In the genomic region with DNA sequence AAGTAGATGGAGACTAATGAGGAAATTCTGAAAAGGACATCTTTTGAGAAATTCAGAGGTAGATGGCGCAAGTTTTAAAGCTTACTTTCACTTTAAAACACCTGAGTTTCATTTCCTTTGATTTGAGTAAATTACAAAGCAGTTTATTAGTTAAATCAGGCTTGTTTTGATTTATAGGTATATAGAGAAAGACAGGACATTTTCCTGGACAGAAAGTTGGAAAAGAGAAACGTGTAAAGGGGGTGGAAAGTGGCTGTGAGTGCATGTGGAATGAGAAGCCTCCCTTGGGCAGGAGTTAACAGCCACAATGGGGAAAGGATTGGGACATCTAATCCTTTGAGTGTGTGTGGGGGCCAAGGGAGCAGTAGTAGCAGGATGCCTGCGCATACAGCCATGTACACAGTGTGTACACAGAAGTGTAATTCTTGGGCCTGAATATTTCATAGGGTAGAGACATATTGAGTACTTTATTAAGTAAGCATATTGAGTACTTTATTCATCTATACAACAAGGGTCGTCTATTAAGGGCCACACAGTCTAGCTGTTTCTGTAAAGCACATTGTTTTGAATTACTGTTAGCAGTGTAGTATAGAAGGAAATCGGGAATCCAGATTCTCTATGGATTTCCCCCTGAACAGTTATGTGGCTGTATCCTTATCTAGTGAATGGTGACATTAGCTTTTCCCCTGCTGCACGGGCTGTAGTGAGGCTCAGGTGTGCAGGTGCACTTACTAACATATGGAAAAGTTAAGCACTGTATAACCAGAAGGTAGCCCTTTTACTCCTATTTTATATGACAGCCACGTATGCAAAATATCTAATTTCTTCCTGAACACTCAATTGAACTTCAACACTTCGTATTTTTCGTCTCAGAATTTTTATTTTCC, we compare ENCODE assay signal across 10 cellular contexts. TPM values are rescaled to one million over a fixed set of nuclear protein-coding genes. Genes with fewer than 3 reads are reported as not detected.
DNase-seq lines count a peak whose midpoint lies in the region; ATAC-seq, FAIRE-seq and TF ChIP-seq lines count a peak whose summit lies in the region.
"Had no signal": no experiment of that assay in that cellular context is flagged by ENCODE, and none has a peak within 500 bp of the region (broad histone marks: within the 10 kb centered on the region; RNA-seq: fewer than 3 reads in every experiment).

No MANE protein-coding gene starts in this region.

- H3K36me3 ChIP-seq in GM23338 (ENCODE audit: insufficient read depth) (no peaks in the 10 kb centered on the region), K562 (ENCODE audit: control insufficient read depth, insufficient read depth, low read length) (peaks cover 27% of the 10 kb centered on the region; the same call in 2 of the 3 replicates), lower lobe of right lung (peaks cover 28% of the 10 kb centered on the region)

- DNase-seq in GM23338 (ENCODE audit: low spot score) = no peak
- no peak for DNase-seq in K562 (ENCODE audit: extremely low read depth in 1 of 4, low spot score in 3 of 4)
- no peak for DNase-seq in lower lobe of right lung
- no peak for DNase-seq in pons (ENCODE audit: low spot score)
- DNase-seq: DMS153 had no signal

- TF ChIP-seq RAD21 in K562 (CRISPR knock-in tag; conservative IDR thresholded peaks at IDR 0.05 in 1 of 2, IDR thresholded peaks at IDR 0.05 in 1 of 2) = no peak

- H4K20me1 ChIP-seq in GM23338 (replicated peaks; ENCODE audit: insufficient read depth) = peaks cover 18% of the 10 kb centered on the region
- peaks cover 21% of the 10 kb centered on the region for H4K20me1 ChIP-seq in K562 (replicated peaks; ENCODE audit: control insufficient read depth, insufficient read depth, low read length)

- TF ChIP-seq CTCF in 22Rv1 (IDR thresholded peaks at IDR 0.05) = no peak
- no peak for TF ChIP-seq CTCF in GM23338 (conservative IDR thresholded peaks at IDR 0.05; ENCODE audit: low read depth in 2 of 2)
- TF ChIP-seq CTCF in K562 (IDR thresholded peaks at IDR 0.05 in 2 of 3, conservative IDR thresholded peaks at IDR 0.05 in 1 of 3; ENCODE audit: insufficient read depth in 2 of 3, low read depth in 1 of 3, low read length in 3 of 3) = no peak
- no peak for TF ChIP-seq CTCF in lower lobe of right lung (IDR thresholded peaks at IDR 0.05)

- in situ Hi-C loops in K562 (cut with MboI) = no loop called here

- TF ChIP-seq POLR2A in K562 (conservative IDR thresholded peaks at IDR 0.05) = no peak

- H3K9me2 ChIP-seq in GM23338 (ENCODE audit: insufficient read depth) = no peaks in the 10 kb centered on the region

- H3F3A ChIP-seq in GM23338 (replicated peaks; ENCODE audit: low read depth) = no peaks in the 10 kb centered on the region; the same call in 1 of the 2 replicates

- no peaks in the 10 kb centered on the region for H3K27me3 ChIP-seq in GM23338 (ENCODE audit: insufficient read depth)
- no peaks in the 10 kb centered on the region for H3K27me3 ChIP-seq in K562 (ENCODE audit: control insufficient read depth in 2 of 2, insufficient read depth in 2 of 2, low read length in 2 of 2)
- no peaks in the 10 kb centered on the region for H3K27me3 ChIP-seq in lower lobe of right lung (ENCODE audit: low read depth)

- no peak overlapping the region for H3K4me3 ChIP-seq in GM23338
- H3K4me3 ChIP-seq in K562 = no peak overlapping the region
- H3K4me3 ChIP-seq in lower lobe of right lung = peak overlapping the region; percentile 24

- H3K27ac ChIP-seq in 22Rv1 = peak overlapping the region; percentile 7; the same call in 1 of the 2 replicates
- no peak overlapping the region for H3K27ac ChIP-seq in GM23338 (ENCODE audit: low read depth)
- H3K27ac ChIP-seq in K562 (ENCODE audit: extremely low read depth, low read depth, low read length) = peak overlapping the region; percentile 34; the same call in 2 of the 3 replicates
- H3K27ac ChIP-seq in lower lobe of right lung = peak overlapping the region; percentile 85

- 64% methylated on average over 9 of the region's 9 CpGs for WGBS in K562 (ENCODE audit: insufficient coverage, low coverage, missing lambda C conversion rate)

- H3K36me3 Mint-ChIP-seq in GM23338 (ENCODE audit: low read depth) = peaks cover 25% of the 10 kb centered on the region

- H3K79me2 ChIP-seq in GM23338 (replicated peaks; ENCODE audit: insufficient read depth) (peaks cover 87% of the 10 kb centered on the region), K562 (ENCODE audit: control insufficient read depth, insufficient read depth, low read length) (peaks cover 81% of the 10 kb centered on the region)

- CTCF ChIA-PET in K562 (lab: Yijun Ruan, JAX; ENCODE audit: low intra/inter-chr PET ratio) = interaction anchor here (0.5 kb wide), 1 partner anchor 36 kb away, joined by 5 read pairs; no protein-coding TSS in a partner anchor

- H3K9me3 ChIP-seq in K562 (replicated peaks; ENCODE audit: control insufficient read depth, insufficient read depth, low read depth, low read length) = no peaks in the 10 kb centered on the region
- no peaks in the 10 kb centered on the region for H3K9me3 ChIP-seq in lower lobe of right lung

- no peak for ATAC-seq in GM23338
- ATAC-seq in K562 = peak; percentile 15; the same call in 1 of the 3 replicates
- peak; percentile 76 to 85 for ATAC-seq in lower lobe of right lung
- no peak for ATAC-seq in GM18907 (IDR thresholded peaks at IDR 0.05; ENCODE audit: unreplicated experiment)
- ATAC-seq in HG03378 (IDR thresholded peaks at IDR 0.05; ENCODE audit: unreplicated experiment) = no peak
- no peak for ATAC-seq in GM18511 (IDR thresholded peaks at IDR 0.05; ENCODE audit: unreplicated experiment)
- ATAC-seq: Panc1 had no signal

- no peak for TF ChIP-seq EP300 in K562 (IDR thresholded peaks at IDR 0.05; ENCODE audit: low read length)

- POLR2A ChIA-PET in K562 (lab: Yijun Ruan, JAX) = interaction anchor here (1.3 to 1.4 kb wide), 2 partner anchors 12 to 59 kb away, joined by 5 read pairs; no protein-coding TSS in a partner anchor

- BruUV-seq in K562 (replicated peaks; lab: Mats Ljungman, UMichigan) = no TSS peak

- H3K9ac ChIP-seq in K562 (ENCODE audit: insufficient read depth in 1 of 2, low read depth in 2 of 2, low read length in 2 of 2) = no peak overlapping the region

- FAIRE-seq in K562 (lab: Jason Lieb, UNC) = no peak

- H3K4me3 Mint-ChIP-seq in GM23338 = no peak overlapping the region

- intact Hi-C loops in K562 (cut with micrococcal nuclease) (no loop called here), lower lobe of right lung (cut with DNase I) (no loop called here)

- H2AFZ ChIP-seq in GM23338 (no peak overlapping the region), K562 (ENCODE audit: low read depth, low read length) (no peak overlapping the region)

- peak overlapping the region; percentile 12; the same call in 1 of the 2 replicates for H3K27ac Mint-ChIP-seq in GM23338

- peaks cover 3% of the 10 kb centered on the region for H3K27me3 Mint-ChIP-seq in GM23338 (ENCODE audit: insufficient read depth, low read depth, poor library complexity)

- H3K9me3 Mint-ChIP-seq in GM23338 = no peaks in the 10 kb centered on the region

- no peaks in the 10 kb centered on the region for H3K9me1 ChIP-seq in K562 (ENCODE audit: control insufficient read depth, insufficient read depth, low read length)

- peaks cover 43% of the 10 kb centered on the region for H3K4me1 Mint-ChIP-seq in GM23338

- H3K4me1 ChIP-seq in GM23338 (ENCODE audit: insufficient read depth) = peaks cover 32% of the 10 kb centered on the region
- peaks cover 7 to 34% of the 10 kb centered on the region in 2 experiments; a peak in 4 of 5 replicates for H3K4me1 ChIP-seq in K562 (replicated peaks in 1 of 2; ENCODE audit: control insufficient read depth in 2 of 2, insufficient read depth in 2 of 2, low read length in 2 of 2)
- H3K4me1 ChIP-seq in lower lobe of right lung = peaks cover 96% of the 10 kb centered on the region

- H3K4me2 ChIP-seq in GM23338 (no peak overlapping the region), K562 (ENCODE audit: insufficient read depth, low read length) (no peak overlapping the region)

TF ChIP-seq in K562, 482 proteins besides CTCF, POLR2A, EP300 and RAD21 (continues in another document):
- TF ChIP-seq FUS (optimal IDR thresholded peaks at IDR 0.05; ENCODE audit: low read depth, low read length) = no peak

RNA-seq across cellular contexts. Expression of a gene that starts 19.1 kb away (rescaled TPM):
- 69.7 and 75.8 TPM in 2 replicates for total RNA-seq in GM23338 (2014; rRNA removed; shearing (Covaris generic))
- polyA plus RNA-seq in GM23338 (2016; fragmentation: Nextera tagmentation; extraction: Ambion mirVana) (38.2 and 45.9 TPM in 2 replicates), K562 (2011; rRNA removed) (60.7 and 68.7 TPM in 2 replicates), K562 (2014; fragmentation: Illumina TruSeq; extraction: Trizol) (54.9 and 65.3 TPM in 2 replicates), K562 (2014; fragmentation: Nextera tagmentation; extraction: Ambion mirVana) (10 to 100 TPM; 10.1 to 18.2 TPM), K562 (2014; rRNA removed) (53.2 and 55.1 TPM in 2 replicates)
- 157 and 305 TPM in 2 replicates for total RNA-seq in K562 (2011; cell fraction: chromatin; rRNA removed; ENCODE audit: low replicate concordance)
- 86.7 and 110 TPM in 2 replicates for total RNA-seq in K562 (2011; cell fraction: nucleolus; rRNA removed)
- total RNA-seq in K562 (2011; cell fraction: nucleoplasm; rRNA removed) = 139 and 215 TPM in 2 replicates
- total RNA-seq in K562 (2014; rRNA removed) (47.9 and 49.5 TPM in 2 replicates), K562 (2014; rRNA removed; fragmentation: Illumina TruSeq; extraction: Trizol) (57.5 and 60.4 TPM in 2 replicates), K562 (2015; rRNA removed; fragmentation: Illumina TruSeq; extraction: Trizol) (52.1 and 56.3 TPM in 2 replicates), K562 (2021) (54.1 and 63.1 TPM in 2 replicates), lower lobe of right lung (99.4 TPM)
- polyA plus RNA-seq in K562 (2011; cell fraction: cytosol; rRNA removed) = 29.4 and 31.3 TPM in 2 replicates
- polyA plus RNA-seq in K562 (2011; cell fraction: nucleus; rRNA removed) = 59.4 and 59.9 TPM in 2 replicates
- 41.6 and 49.0 TPM in 2 replicates for polyA plus RNA-seq in K562 (2012)
- polyA minus RNA-seq in K562 (2011; rRNA and poly(A)+ RNA removed) = 95.3 and 99.4 TPM in 2 replicates
- 20.8 and 26.0 TPM in 2 replicates for polyA minus RNA-seq in K562 (2011; cell fraction: cytosol; rRNA and poly(A)+ RNA removed)
- polyA minus RNA-seq in K562 (2011; cell fraction: nucleus; rRNA and poly(A)+ RNA removed) = 54.3 and 101 TPM in 2 replicates

Comparison
In these comparisons a context has a peak if more than half of its experiments do, and no peak if none do; other contexts are left out.
1. ATAC-seq: peak in K562 (single experiment) and lower lobe of right lung (2 of 2); none in GM23338 (single experiment), GM18907 (single experiment), HG03378 (single experiment) and GM18511 (single experiment).